ENCODE assay signal across 27 cellular contexts in genomic region chr5:13611604-13612003, GRCh38.
DNase-seq lines count a peak whose midpoint lies in the region; ATAC-seq, FAIRE-seq and TF ChIP-seq lines count a peak whose summit lies in the region.
"Had no signal": no experiment of that assay in that cellular context is flagged by ENCODE, and none has a peak within 500 bp of the region (broad histone marks: within the 10 kb centered on the region; RNA-seq: fewer than 3 reads in every experiment).

No MANE protein-coding gene starts in this region.

- H3K9me1 ChIP-seq in keratinocyte (ENCODE audit: control insufficient read depth, extremely low read depth, insufficient read depth, low read length), result no peaks in the 10 kb centered on the region

- no peak overlapping the region for H3K4me3 ChIP-seq in RWPE2 (ENCODE audit: severe bottlenecking)
- no peak overlapping the region for H3K4me3 ChIP-seq in bronchial epithelial cell (ENCODE audit: low read depth, low read length)
- no peak overlapping the region for H3K4me3 ChIP-seq in keratinocyte (ENCODE audit: control insufficient read depth in 2 of 3, extremely low read depth in 1 of 3, insufficient read depth in 2 of 3, low read depth in 1 of 3, low read length in 3 of 3)
- H3K4me3 ChIP-seq: BLaER1, GM12878 had no signal

- dilution Hi-C loops in keratinocyte (cut with MboI; ENCODE audit: extremely low pct_ligation_motif_present, low sequenced_read_pairs), result no loop called here

- peak overlapping the region; percentile 38 for H3K4me2 ChIP-seq in keratinocyte (ENCODE audit: control insufficient read depth, extremely low read depth, insufficient read depth, low read depth, low read length)
- H3K4me2 ChIP-seq: BLaER1 had no signal

- DNase-seq in RWPE2 (ENCODE audit: low spot score), result no peak
- peak; percentile 88 for DNase-seq in bronchial epithelial cell (ENCODE audit: low read depth)
- DNase-seq in epithelial cell of prostate (ENCODE audit: low read depth, low spot score), result peak; percentile 82
- peak; percentile 50 for DNase-seq in keratinocyte (ENCODE audit: low read depth, low spot score)
- DNase-seq in stimulated activated CD4-positive, alpha-beta T cell treated with anti-CD3 and anti-CD28 coated beads, Interleukin-4, amount 100 ng/mL, for 4 hours, result no peak
- no peak for DNase-seq in activated gamma-delta T cell treated with Interleukin-2 at 50 U/mL for 16 hours
- DNase-seq: 8988T; ACHN; BE2C; C1 segment of cervical spinal cord; CD4-positive, alpha-beta memory T cell; CD4-positive, CD25-positive, alpha-beta regulatory T cell; CD8-positive, alpha-beta memory T cell; COR-L47; DMS 273 treated with DMSO at 0.1 percent for 48 hours; DMS153; DMS53; DMS79; DND-41; EL; GDM1 had no signal

- H3K79me2 ChIP-seq in keratinocyte (ENCODE audit: control insufficient read depth, insufficient read depth, low read length), result no peaks in the 10 kb centered on the region

- H3K4me1 ChIP-seq in RWPE2 (ENCODE audit: insufficient read depth, poor library complexity, severe bottlenecking) (peaks cover 1% of the 10 kb centered on the region), keratinocyte (ENCODE audit: control insufficient read depth, extremely low read depth, insufficient read depth, low read length) (peaks cover 22% of the 10 kb centered on the region)
- H3K4me1 ChIP-seq: BE2C, BLaER1 had no signal

- H3K36me3 ChIP-seq in RWPE2 (ENCODE audit: low read depth) (no peaks in the 10 kb centered on the region), bronchial epithelial cell (ENCODE audit: control insufficient read depth, insufficient read depth, low read length) (no peaks in the 10 kb centered on the region), keratinocyte (ENCODE audit: control insufficient read depth in 2 of 2, extremely low read depth in 1 of 2, insufficient read depth in 2 of 2, low read length in 2 of 2) (no peaks in the 10 kb centered on the region)
- H3K36me3 ChIP-seq: BE2C, BLaER1 had no signal

- TF ChIP-seq CTCF in RWPE2 (IDR thresholded peaks at IDR 0.05; ENCODE audit: poor library complexity, severe bottlenecking), result no peak
- no peak for TF ChIP-seq CTCF in bronchial epithelial cell (IDR thresholded peaks at IDR 0.05; ENCODE audit: insufficient read depth, low read length, severe bottlenecking)
- no peak for TF ChIP-seq CTCF in keratinocyte (optimal IDR thresholded peaks at IDR 0.05 in 1 of 3, IDR thresholded peaks at IDR 0.05 in 1 of 3, conservative IDR thresholded peaks at IDR 0.05 in 1 of 3; ENCODE audit: extremely low read depth in 1 of 3, insufficient read depth in 2 of 3, low read length in 3 of 3)

- H3K9me3 ChIP-seq in RWPE2 (ENCODE audit: severe bottlenecking) (peaks cover 2% of the 10 kb centered on the region), keratinocyte (ENCODE audit: control insufficient read depth, low read depth, low read length) (peaks cover 2% of the 10 kb centered on the region)
- H3K9me3 ChIP-seq: BE2C had no signal

- FAIRE-seq in bronchial epithelial cell (lab: Jason Lieb, UNC), result no peak
- peak; percentile 90 for FAIRE-seq in keratinocyte (lab: Jason Lieb, UNC)
- FAIRE-seq: A204.1, GM12878, GM12892, GM18507 had no signal

- H3K27ac ChIP-seq in RWPE2 (ENCODE audit: poor library complexity, severe bottlenecking) (peak overlapping the region; percentile 4), epithelial cell of prostate (peak overlapping the region; percentile 50), keratinocyte (ENCODE audit: control insufficient read depth, insufficient read depth, low read length) (peak overlapping the region; percentile 88)
- H3K27ac ChIP-seq: BLaER1 had no signal

- ATAC-seq in RWPE2 (ENCODE audit: low read depth), result no peak
- ATAC-seq in GM21367 (IDR thresholded peaks at IDR 0.05; ENCODE audit: unreplicated experiment), result no peak
- ATAC-seq: GM12878 had no signal

- no peaks in the 10 kb centered on the region for H4K20me1 ChIP-seq in keratinocyte (ENCODE audit: control insufficient read depth, extremely low read depth, insufficient read depth, low read length)
- H4K20me1 ChIP-seq: BLaER1 had no signal

- no peaks in the 10 kb centered on the region for H3K27me3 ChIP-seq in RWPE2 (ENCODE audit: insufficient read depth, poor library complexity, severe bottlenecking)
- H3K27me3 ChIP-seq in bronchial epithelial cell (ENCODE audit: control insufficient read depth, insufficient read depth, low read length), result no peaks in the 10 kb centered on the region
- H3K27me3 ChIP-seq in keratinocyte (ENCODE audit: control insufficient read depth, extremely low read depth, insufficient read depth, low read length), result no peaks in the 10 kb centered on the region
- H3K27me3 ChIP-seq: BE2C, BLaER1 had no signal

- H2AFZ ChIP-seq in keratinocyte (ENCODE audit: control insufficient read depth, low read length), result peak overlapping the region; percentile 46

- H3K9ac ChIP-seq in keratinocyte (ENCODE audit: control insufficient read depth, extremely low read depth, insufficient read depth, low read length), result no peak overlapping the region
- H3K9ac ChIP-seq: BLaER1 had no signal

Comparison
In these comparisons a context has a peak if more than half of its experiments do, and no peak if none do; other contexts are left out.
1. DNase-seq: peak in bronchial epithelial cell (single experiment), epithelial cell of prostate (single experiment) and keratinocyte (single experiment); none in RWPE2 (single experiment), stimulated activated CD4-positive, alpha-beta T cell treated with anti-CD3 and anti-CD28 coated beads, Interleukin-4, amount 100 ng/mL, for 4 hours (0 of 2) and activated gamma-delta T cell treated with Interleukin-2 at 50 U/mL for 16 hours (single experiment).
2. H3K27ac ChIP-seq: peak in every context shown above with its lines; median percentile 88 in keratinocyte; 50 in epithelial cell of prostate; 4 in RWPE2.